ENCODE assay signal across 1 cellular context in the genomic region with DNA sequence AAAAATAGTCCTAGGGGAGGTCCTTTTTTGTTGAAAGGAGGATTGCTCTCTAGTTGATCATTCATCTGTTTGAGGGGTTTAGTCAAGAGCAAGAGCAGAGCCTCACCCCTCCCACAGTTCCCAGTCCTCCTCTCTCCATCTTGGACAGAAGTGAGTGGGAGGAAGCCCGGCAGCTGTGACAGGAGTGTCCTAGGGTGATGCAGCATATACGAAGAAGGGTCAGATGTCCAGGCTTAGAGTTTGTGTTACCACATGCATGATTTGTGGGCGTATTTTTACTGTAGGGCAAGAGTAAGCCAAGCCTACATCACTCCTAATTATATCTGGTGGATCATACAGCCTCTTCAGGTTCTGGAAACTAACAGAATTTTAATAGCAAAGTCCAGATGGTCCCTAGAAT.
TF ChIP-seq lines count a peak whose summit lies in the region.

No MANE protein-coding gene starts in this region.

TF ChIP-seq in WTC11, 78 proteins besides CTCF, POLR2A, EP300 and RAD21 (continued from another document):
- no peak for TF ChIP-seq MYBL2 (CRISPR knock-in tag; IDR thresholded peaks at IDR 0.05)
- TF ChIP-seq NFATC4 (CRISPR knock-in tag; IDR thresholded peaks at IDR 0.05): no peak
- TF ChIP-seq, protein P1, sequence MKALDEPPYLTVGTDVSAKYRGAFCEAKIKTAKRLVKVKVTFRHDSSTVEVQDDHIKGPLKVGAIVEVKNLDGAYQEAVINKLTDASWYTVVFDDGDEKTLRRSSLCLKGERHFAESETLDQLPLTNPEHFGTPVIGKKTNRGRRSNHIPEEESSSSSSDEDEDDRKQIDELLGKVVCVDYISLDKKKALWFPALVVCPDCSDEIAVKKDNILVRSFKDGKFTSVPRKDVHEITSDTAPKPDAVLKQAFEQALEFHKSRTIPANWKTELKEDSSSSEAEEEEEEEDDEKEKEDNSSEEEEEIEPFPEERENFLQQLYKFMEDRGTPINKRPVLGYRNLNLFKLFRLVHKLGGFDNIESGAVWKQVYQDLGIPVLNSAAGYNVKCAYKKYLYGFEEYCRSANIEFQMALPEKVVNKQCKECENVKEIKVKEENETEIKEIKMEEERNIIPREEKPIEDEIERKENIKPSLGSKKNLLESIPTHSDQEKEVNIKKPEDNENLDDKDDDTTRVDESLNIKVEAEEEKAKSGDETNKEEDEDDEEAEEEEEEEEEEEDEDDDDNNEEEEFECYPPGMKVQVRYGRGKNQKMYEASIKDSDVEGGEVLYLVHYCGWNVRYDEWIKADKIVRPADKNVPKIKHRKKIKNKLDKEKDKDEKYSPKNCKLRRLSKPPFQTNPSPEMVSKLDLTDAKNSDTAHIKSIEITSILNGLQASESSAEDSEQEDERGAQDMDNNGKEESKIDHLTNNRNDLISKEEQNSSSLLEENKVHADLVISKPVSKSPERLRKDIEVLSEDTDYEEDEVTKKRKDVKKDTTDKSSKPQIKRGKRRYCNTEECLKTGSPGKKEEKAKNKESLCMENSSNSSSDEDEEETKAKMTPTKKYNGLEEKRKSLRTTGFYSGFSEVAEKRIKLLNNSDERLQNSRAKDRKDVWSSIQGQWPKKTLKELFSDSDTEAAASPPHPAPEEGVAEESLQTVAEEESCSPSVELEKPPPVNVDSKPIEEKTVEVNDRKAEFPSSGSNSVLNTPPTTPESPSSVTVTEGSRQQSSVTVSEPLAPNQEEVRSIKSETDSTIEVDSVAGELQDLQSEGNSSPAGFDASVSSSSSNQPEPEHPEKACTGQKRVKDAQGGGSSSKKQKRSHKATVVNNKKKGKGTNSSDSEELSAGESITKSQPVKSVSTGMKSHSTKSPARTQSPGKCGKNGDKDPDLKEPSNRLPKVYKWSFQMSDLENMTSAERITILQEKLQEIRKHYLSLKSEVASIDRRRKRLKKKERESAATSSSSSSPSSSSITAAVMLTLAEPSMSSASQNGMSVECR (CRISPR knock-in tag; IDR thresholded peaks at IDR 0.05; ENCODE audit: borderline replicate concordance): no peak
- no peak for TF ChIP-seq GABPB1 (CRISPR knock-in tag; IDR thresholded peaks at IDR 0.05)
- no peak for TF ChIP-seq FOXK1 (CRISPR knock-in tag; IDR thresholded peaks at IDR 0.05)
- TF ChIP-seq, protein P2, sequence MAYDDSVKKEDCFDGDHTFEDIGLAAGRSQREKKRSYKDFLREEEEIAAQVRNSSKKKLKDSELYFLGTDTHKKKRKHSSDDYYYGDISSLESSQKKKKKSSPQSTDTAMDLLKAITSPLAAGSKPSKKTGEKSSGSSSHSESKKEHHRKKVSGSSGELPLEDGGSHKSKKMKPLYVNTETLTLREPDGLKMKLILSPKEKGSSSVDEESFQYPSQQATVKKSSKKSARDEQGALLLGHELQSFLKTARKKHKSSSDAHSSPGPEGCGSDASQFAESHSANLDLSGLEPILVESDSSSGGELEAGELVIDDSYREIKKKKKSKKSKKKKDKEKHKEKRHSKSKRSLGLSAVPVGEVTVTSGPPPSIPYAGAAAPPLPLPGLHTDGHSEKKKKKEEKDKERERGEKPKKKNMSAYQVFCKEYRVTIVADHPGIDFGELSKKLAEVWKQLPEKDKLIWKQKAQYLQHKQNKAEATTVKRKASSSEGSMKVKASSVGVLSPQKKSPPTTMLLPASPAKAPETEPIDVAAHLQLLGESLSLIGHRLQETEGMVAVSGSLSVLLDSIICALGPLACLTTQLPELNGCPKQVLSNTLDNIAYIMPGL (CRISPR knock-in tag; IDR thresholded peaks at IDR 0.05): no peak
TF ChIP-seq in WTC11: peak in this region for 0.
